In genomic region chr17:69423450-69423849, GRCh38 we compare ENCODE assay signal across 16 cellular contexts. TPM values are rescaled to one million over a fixed set of nuclear protein-coding genes. Genes with fewer than 3 reads are reported as not detected.
DNase-seq lines count a peak whose midpoint lies in the region; ATAC-seq and TF ChIP-seq lines count a peak whose summit lies in the region.
"Had no signal": no experiment of that assay in that cellular context is flagged by ENCODE, and none has a peak within 500 bp of the region (broad histone marks: within the 10 kb centered on the region; RNA-seq: fewer than 3 reads in every experiment).

No MANE protein-coding gene starts in this region.

- H3K9me3 Mint-ChIP-seq in T-helper 2 cell treated with Interferon-gamma antibody and Interleukin-4, amounts not matched to agents 5 μg/mL and 100 μg/mL, for 36 hours, result no peaks in the 10 kb centered on the region
- H3K9me3 Mint-ChIP-seq in central memory CD8-positive, alpha-beta T cell, result no peaks in the 10 kb centered on the region
- H3K9me3 Mint-ChIP-seq: activated naive CD4-positive, alpha-beta T cell treated with anti-CD3 and anti-CD28 coated beads, Interleukin-2, amount 50 U/mL, for 24 hours; IgD-negative memory B cell had no signal

- in situ Hi-C loops in transverse colon (cut with MboI; ENCODE audit: low pct_ligation_motif_present in 1 of 4, low pct_unique_long_range_greater_than_20kb in 1 of 4, low sequenced_read_pairs in 3 of 4), result no loop called here

- no peaks in the 10 kb centered on the region for H3K27me3 ChIP-seq in transverse colon
- H3K27me3 ChIP-seq: cardiac muscle cell, left lung had no signal

- TF ChIP-seq CTCF in transverse colon (IDR thresholded peaks at IDR 0.05), result no peak

- DNase-seq in activated gamma-delta T cell treated with Interleukin-2 at 50 U/mL for 16 hours (peak; percentile 7), activated gamma-delta T cell (lab: John Stamatoyannopoulos, UW) (no peak), NCI-H2196 treated with DMSO at 0.1 percent for 48 hours (lab: John Stamatoyannopoulos, UW; ENCODE audit: unreplicated experiment) (no peak), DMS 273 treated with DMSO at 0.1 percent for 48 hours (lab: John Stamatoyannopoulos, UW) (no peak), transverse colon (no peak)
- DNase-seq in T-helper 2 cell treated with Interferon-gamma antibody and Interleukin-4, amounts not matched to agents 5 μg/mL and 100 μg/mL, for 36 hours (ENCODE audit: low spot score), result no peak
- no peak for DNase-seq in central memory CD8-positive, alpha-beta T cell (ENCODE audit: low spot score in 2 of 2)
- DNase-seq in stimulated activated naive CD8-positive, alpha-beta T cell treated with anti-CD3 and anti-CD28 coated beads, Interleukin-15, Interleukin-2, amounts not matched to agents 100 U/mL and 50 U/mL, for 24 hours, result peak; percentile 22
- DNase-seq: left lung, NCI-H1092, NCI-H2107 had no signal

- H3K9me3 ChIP-seq in transverse colon, result no peaks in the 10 kb centered on the region
- H3K9me3 ChIP-seq: left lung had no signal

- peaks cover 10 to 45% (median 19%) of the 10 kb centered on the region in 4 donors for H3K4me1 ChIP-seq in transverse colon
- H3K4me1 ChIP-seq: left lung had no signal

- no peak for ATAC-seq in central memory CD8-positive, alpha-beta T cell (replicated peaks; ENCODE audit: extremely low read depth, poor library complexity, severe bottlenecking)
- peak; percentile 70 for ATAC-seq in stimulated activated naive CD8-positive, alpha-beta T cell treated with anti-CD3 and anti-CD28 coated beads, Interleukin-15, Interleukin-2, amounts not matched to agents 100 U/mL and 50 U/mL, for 24 hours
- ATAC-seq: left lung had no signal

- TF ChIP-seq EP300 in transverse colon (IDR thresholded peaks at IDR 0.05; ENCODE audit: low read depth), result no peak

- peaks cover 7% of the 10 kb centered on the region for H3K36me3 Mint-ChIP-seq in T-helper 2 cell treated with Interferon-gamma antibody and Interleukin-4, amounts not matched to agents 5 μg/mL and 100 μg/mL, for 36 hours (ENCODE audit: low read depth)
- H3K36me3 Mint-ChIP-seq in central memory CD8-positive, alpha-beta T cell (ENCODE audit: insufficient read depth), result peaks cover 2% of the 10 kb centered on the region

- peak overlapping the region; percentile 73 for H3K27ac Mint-ChIP-seq in T-helper 2 cell treated with Interferon-gamma antibody and Interleukin-4, amounts not matched to agents 5 μg/mL and 100 μg/mL, for 36 hours
- H3K27ac Mint-ChIP-seq in central memory CD8-positive, alpha-beta T cell (ENCODE audit: low read depth), result peak overlapping the region; percentile 38
- H3K27ac Mint-ChIP-seq: activated naive CD4-positive, alpha-beta T cell treated with anti-CD3 and anti-CD28 coated beads, Interleukin-2, amount 50 U/mL, for 24 hours had no signal

- no peaks in the 10 kb centered on the region for H3K27me3 Mint-ChIP-seq in T-helper 2 cell treated with Interferon-gamma antibody and Interleukin-4, amounts not matched to agents 5 μg/mL and 100 μg/mL, for 36 hours (ENCODE audit: low read depth)
- no peaks in the 10 kb centered on the region for H3K27me3 Mint-ChIP-seq in central memory CD8-positive, alpha-beta T cell
- H3K27me3 Mint-ChIP-seq: activated naive CD4-positive, alpha-beta T cell treated with anti-CD3 and anti-CD28 coated beads, Interleukin-2, amount 50 U/mL, for 24 hours; IgD-negative memory B cell had no signal

- WGBS in transverse colon (ENCODE audit: low coverage in 1 of 2), 2 donors, result 56 to 60% methylated on average over 5 of the region's 5 CpGs

- no peaks in the 10 kb centered on the region for H3K36me3 ChIP-seq in transverse colon
- H3K36me3 ChIP-seq: cardiac muscle cell, left lung had no signal

- no peak overlapping the region for H3K27ac ChIP-seq in transverse colon
- H3K27ac ChIP-seq: cardiac muscle cell, left lung, RWPE1 had no signal

- H3K4me3 Mint-ChIP-seq in T-helper 2 cell treated with Interferon-gamma antibody and Interleukin-4, amounts not matched to agents 5 μg/mL and 100 μg/mL, for 36 hours, result peak overlapping the region; percentile 22
- H3K4me3 Mint-ChIP-seq in central memory CD8-positive, alpha-beta T cell, result no peak overlapping the region
- H3K4me3 Mint-ChIP-seq: activated naive CD4-positive, alpha-beta T cell treated with anti-CD3 and anti-CD28 coated beads, Interleukin-2, amount 50 U/mL, for 24 hours had no signal

- peaks cover 20% of the 10 kb centered on the region for H3K4me1 Mint-ChIP-seq in T-helper 2 cell treated with Interferon-gamma antibody and Interleukin-4, amounts not matched to agents 5 μg/mL and 100 μg/mL, for 36 hours (ENCODE audit: low read depth)
- peaks cover 41% of the 10 kb centered on the region for H3K4me1 Mint-ChIP-seq in central memory CD8-positive, alpha-beta T cell

- intact Hi-C loops in transverse colon (cut with DNase I; ENCODE audit: low total_unique reads), result no loop called here

- TF ChIP-seq POLR2A in transverse colon (IDR thresholded peaks at IDR 0.05), result no peak

- no peak overlapping the region for H3K4me3 ChIP-seq in transverse colon
- H3K4me3 ChIP-seq: cardiac muscle cell, left lung, smooth muscle cell had no signal

RNA-seq across cellular contexts. Expression of gene MAP2K6, which starts 9.0 kb away (rescaled TPM):
- 10 to 100 TPM; 16.1 to 50.7 (median 45.8) TPM for total RNA-seq in transverse colon

Comparison
In these comparisons a context has a peak if more than half of its experiments do, and no peak if none do; other contexts are left out.
1. DNase-seq: peak in activated gamma-delta T cell treated with Interleukin-2 at 50 U/mL for 16 hours (single experiment) and stimulated activated naive CD8-positive, alpha-beta T cell treated with anti-CD3 and anti-CD28 coated beads, Interleukin-15, Interleukin-2, amounts not matched to agents 100 U/mL and 50 U/mL, for 24 hours (single experiment); none in activated gamma-delta T cell (single experiment), T-helper 2 cell treated with Interferon-gamma antibody and Interleukin-4, amounts not matched to agents 5 μg/mL and 100 μg/mL, for 36 hours (single experiment), central memory CD8-positive, alpha-beta T cell (0 of 2), NCI-H2196 treated with DMSO at 0.1 percent for 48 hours (single experiment), DMS 273 treated with DMSO at 0.1 percent for 48 hours (single experiment) and transverse colon (single experiment).